8 cellular contexts compared by ENCODE assay signal in genomic region chr6:39114707-39115599, GRCh38. TPM values are rescaled to one million over a fixed set of nuclear protein-coding genes. Genes with fewer than 3 reads are reported as not detected.
DNase-seq lines count a peak whose midpoint lies in the region; ATAC-seq, FAIRE-seq and TF ChIP-seq lines count a peak whose summit lies in the region.

SAYSD1 (minus strand) TSS chr6:39115186; CDS start chr6:39115089, 97 bp downstream.

- H3K27ac ChIP-seq in pancreas (peak within 1 kb of the TSS; percentile 93 to 98 (median 96)), thyroid gland (peak within 1 kb of the TSS; percentile 90 to 97 (median 95))

- H3K27ac Mint-ChIP-seq in activated naive CD8-positive, alpha-beta T cell treated with anti-CD3 and anti-CD28 coated beads, Interleukin-2, amount 50 U/mL, for 24 hours, result peak within 1 kb of the TSS; percentile 94

- H3K36me3 Mint-ChIP-seq in activated naive CD8-positive, alpha-beta T cell treated with anti-CD3 and anti-CD28 coated beads, Interleukin-2, amount 50 U/mL, for 24 hours (ENCODE audit: low read depth), result peaks cover 5% of the 10 kb centered on the region

- peak within 1 kb of the TSS; percentile 88 for H3K4me3 Mint-ChIP-seq in activated naive CD8-positive, alpha-beta T cell treated with anti-CD3 and anti-CD28 coated beads, Interleukin-2, amount 50 U/mL, for 24 hours

- H3K9me3 Mint-ChIP-seq in activated naive CD8-positive, alpha-beta T cell treated with anti-CD3 and anti-CD28 coated beads, Interleukin-2, amount 50 U/mL, for 24 hours, result peaks cover 4% of the 10 kb centered on the region

- H3K27me3 Mint-ChIP-seq in activated naive CD8-positive, alpha-beta T cell treated with anti-CD3 and anti-CD28 coated beads, Interleukin-2, amount 50 U/mL, for 24 hours, result no peaks in the 10 kb centered on the region

- peak; percentile 83 for DNase-seq in NCI-H128 (lab: John Stamatoyannopoulos, UW; ENCODE audit: unreplicated experiment)
- DNase-seq in SW 1271 (lab: John Stamatoyannopoulos, UW), result peak; percentile 79 to 89
- DNase-seq in activated naive CD8-positive, alpha-beta T cell treated with anti-CD3 and anti-CD28 coated beads, Interleukin-2, amount 50 U/mL, for 24 hours, result peak; percentile 94
- peak; percentile 96 for DNase-seq in Right ventricle myocardium superior
- DNase-seq in pancreas, result peak; percentile 88 to 98 (median 94)
- DNase-seq in thyroid gland, result peak; percentile 93 to 94

- 1% methylated on average over 67 to 68 of the region's 68 CpGs for WGBS in pancreas, 2 donors
- 3% methylated on average over 15 to 22 of the region's 68 CpGs for whole genome bisulfite sequencing in thyroid gland, 2 donors

- no peaks in the 10 kb centered on the region for H3K9me3 ChIP-seq in pancreas
- H3K9me3 ChIP-seq in thyroid gland, result no peaks in the 10 kb centered on the region

- ATAC-seq in HG02759 (IDR thresholded peaks at IDR 0.05; ENCODE audit: unreplicated experiment), result peak; percentile 92
- ATAC-seq in activated naive CD8-positive, alpha-beta T cell treated with anti-CD3 and anti-CD28 coated beads, Interleukin-2, amount 50 U/mL, for 24 hours, result peak; percentile 74
- peak; percentile 99 for ATAC-seq in Right ventricle myocardium superior (ENCODE audit: poor library complexity)
- ATAC-seq in pancreas, result peak; percentile 96 to 98 (median 97)

- H3K4me1 ChIP-seq in pancreas, result peaks cover 6 to 11% (median 6%) of the 10 kb centered on the region in 3 donors
- H3K4me1 ChIP-seq in thyroid gland, result peaks cover 14 to 17% of the 10 kb centered on the region in 2 donors

- peaks cover 63% of the 10 kb centered on the region for H3K4me1 Mint-ChIP-seq in activated naive CD8-positive, alpha-beta T cell treated with anti-CD3 and anti-CD28 coated beads, Interleukin-2, amount 50 U/mL, for 24 hours

- H3K36me3 ChIP-seq in pancreas (peaks cover 0 to 3% (median 3%) of the 10 kb centered on the region in 3 donors), thyroid gland (no peaks in the 10 kb centered on the region)

- peak within 1 kb of the TSS; percentile 65 for H3K4me3 ChIP-seq in GM12875 (ENCODE audit: low read depth, low read length)
- peak within 1 kb of the TSS; percentile 58 to 75 (median 64) for H3K4me3 ChIP-seq in pancreas
- peak within 1 kb of the TSS in 2 of 3 donors; percentile 39 to 76 for H3K4me3 ChIP-seq in thyroid gland (replicated peaks in 1 of 3)

- TF ChIP-seq CTCF in GM12875 (IDR thresholded peaks at IDR 0.05; ENCODE audit: borderline replicate concordance, insufficient read depth, low read depth, low read length) (no peak), pancreas (IDR thresholded peaks at IDR 0.05) (no peak), thyroid gland (IDR thresholded peaks at IDR 0.05) (no peak)

- peak in 1 of 2 donors; percentile 80 for TF ChIP-seq POLR2A in thyroid gland (IDR thresholded peaks at IDR 0.05)

- intact Hi-C loops in Right ventricle myocardium superior (cut with DNase I), result no loop called here
- intact Hi-C loops in pancreas (cut with DNase I), result no loop called here
- intact Hi-C loops in thyroid gland (cut with DNase I), result no loop called here

- no peaks in the 10 kb centered on the region for H3K27me3 ChIP-seq in pancreas
- H3K27me3 ChIP-seq in thyroid gland, result no peaks in the 10 kb centered on the region

- no peak for FAIRE-seq in pancreas (lab: Jason Lieb, UNC)

RNA-seq across cellular contexts. Expression of gene SAYSD1, which starts in this region (rescaled TPM):
- total RNA-seq in Right ventricle myocardium superior, result 10.9 TPM
- total RNA-seq in pancreas, result 10 to 100 TPM in 1 of 6 donors, 1 to 10 TPM in 5; 5.8 to 10.0 (median 7.5) TPM
- 10 to 100 TPM in 1 of 2 donors, 1 to 10 TPM in 1; 10.0 to 12.4 TPM for polyA plus RNA-seq in pancreas
- 10 to 100 TPM; 22.7 to 36.5 (median 29.2) TPM for total RNA-seq in thyroid gland

Comparison
In these comparisons a context has a peak if more than half of its experiments do, and no peak if none do; other contexts are left out.
1. Peak in every context shown above with its lines: DNase-seq, ATAC-seq, H3K4me3 ChIP-seq and H3K27ac ChIP-seq.